ENCODE assay signal across 14 cellular contexts in the genomic region with DNA sequence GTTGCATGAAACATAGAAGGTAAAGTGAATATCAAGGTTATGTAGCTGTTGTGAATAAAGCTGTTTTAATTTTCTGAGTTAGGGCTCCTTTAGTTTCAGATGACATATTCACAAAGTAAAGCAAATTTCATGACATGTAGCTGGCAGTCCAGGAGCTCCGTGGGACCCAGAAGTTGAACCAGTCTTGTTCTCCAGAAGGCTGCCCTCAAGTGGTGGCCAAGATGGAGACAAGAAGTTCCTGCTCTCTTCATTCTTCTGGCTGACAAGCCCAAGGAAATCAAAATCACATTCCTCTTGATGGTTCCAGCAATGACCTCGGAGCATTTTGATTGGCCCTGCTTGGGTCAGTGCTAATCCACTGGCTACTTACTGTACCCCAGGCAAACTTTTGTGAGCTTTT.
DNase-seq lines count a peak whose midpoint lies in the region; ATAC-seq and TF ChIP-seq lines count a peak whose summit lies in the region.
"Had no signal": no experiment of that assay in that cellular context is flagged by ENCODE, and none has a peak within 500 bp of the region (broad histone marks: within the 10 kb centered on the region; RNA-seq: fewer than 3 reads in every experiment).

No MANE protein-coding gene starts in this region.

- H3K4me1 ChIP-seq in A673 (ENCODE audit: insufficient read depth, low read length, poor library complexity, severe bottlenecking) (no peaks in the 10 kb centered on the region), PC-3 (ENCODE audit: insufficient read depth, low read length) (0 out of 2 replicates have a peak, but pooled peaks cover 9% of the 10 kb centered on the region), ascending aorta (no peaks in the 10 kb centered on the region)
- H3K4me1 ChIP-seq: upper lobe of right lung had no signal

- H3K27ac ChIP-seq in A673 (ENCODE audit: low read depth, low read length, poor library complexity, severe bottlenecking) (no peak overlapping the region), PC-3 (ENCODE audit: low read length) (no peak overlapping the region), ascending aorta (no peak overlapping the region)
- H3K27ac ChIP-seq: KMS-11, upper lobe of right lung had no signal

- CTCF ChIA-PET in A673 (lab: Charles Lee) (interaction anchor here (0.6 kb wide), 1 partner anchor 61 kb away, joined by 4 read pairs; no protein-coding TSS in a partner anchor), PC-3 (lab: Charles Lee) (interaction anchor here (0.5 kb wide), 1 partner anchor 536 kb away, joined by 3 read pairs; no protein-coding TSS in a partner anchor)

- no TSS peak for BruUV-seq in A673 (replicated peaks; lab: Mats Ljungman, UMichigan)
- no TSS peak for BruUV-seq in PC-3 (replicated peaks; lab: Mats Ljungman, UMichigan)

- H3K36me3 ChIP-seq in A673 (ENCODE audit: insufficient read depth, low read length, poor library complexity, severe bottlenecking) (no peaks in the 10 kb centered on the region), PC-3 (ENCODE audit: low read depth, low read length) (no peaks in the 10 kb centered on the region), ascending aorta (no peaks in the 10 kb centered on the region)
- H3K36me3 ChIP-seq: upper lobe of right lung had no signal

- POLR2A ChIA-PET in A673 (lab: Charles Lee; ENCODE audit: low non-redundant PET) = no interaction called here
- POLR2A ChIA-PET in PC-3 (lab: Charles Lee; ENCODE audit: unreplicated experiment) = no interaction called here

- no peaks in the 10 kb centered on the region for H3K9me3 ChIP-seq in A673 (ENCODE audit: low read depth, low read length, poor library complexity, severe bottlenecking)
- H3K9me3 ChIP-seq in PC-3 (ENCODE audit: low read length) = no peaks in the 10 kb centered on the region
- H3K9me3 ChIP-seq in ascending aorta = no peaks in the 10 kb centered on the region
- H3K9me3 ChIP-seq: upper lobe of right lung had no signal

- peak; percentile 50 for ATAC-seq in GM18511 (IDR thresholded peaks at IDR 0.05; ENCODE audit: unreplicated experiment)
- ATAC-seq in PC-3 = peak; percentile 35; the same call in 1 of the 2 replicates
- ATAC-seq: activated T-helper 17 cell treated with anti-CD3 and anti-CD28 coated beads, Interleukin-2, amount 50 U/mL, for 72 hours; sciatic nerve; upper lobe of right lung had no signal

- H3K9me2 ChIP-seq in PC-3 (replicated peaks; ENCODE audit: low read length) = no peaks in the 10 kb centered on the region

- peak; percentile 64 for DNase-seq in A673 (ENCODE audit: low spot score)
- DNase-seq in PC-3 = peak; percentile 51
- DNase-seq in epithelial cell of proximal tubule (ENCODE audit: low read depth) = no peak
- no peak for DNase-seq in activated CD8-positive, alpha-beta memory T cell treated with anti-CD3 and anti-CD28 coated beads for 24 hours
- DNase-seq in NCI-H2081 (lab: John Stamatoyannopoulos, UW) = no peak
- no peak for DNase-seq in SIG-M5 treated with dmso at 0.1 percent for 504 hours (lab: John Stamatoyannopoulos, UW; ENCODE audit: unreplicated experiment)
- DNase-seq in ascending aorta (ENCODE audit: low spot score in 2 of 2) = no peak
- DNase-seq: cortex of kidney, glutamatergic neuron, upper lobe of right lung had no signal

- no peak overlapping the region for H2AFZ ChIP-seq in PC-3 (ENCODE audit: low read length)

- no peaks in the 10 kb centered on the region for H3F3A ChIP-seq in PC-3 (ENCODE audit: low read length, unreplicated experiment)

- no peaks in the 10 kb centered on the region for H4K20me1 ChIP-seq in PC-3 (ENCODE audit: low read length)

- intact Hi-C loops in A673 (cut with micrococcal nuclease; ENCODE audit: unreplicated experiment) (loop anchor here (5.0 kb wide), 1 partner anchor 879 kb away; no protein-coding TSS in a partner anchor), PC-3 (cut with micrococcal nuclease) (loop anchor here (5.0 kb wide), 1 partner anchor 219 kb away; a partner anchor contains a TSS), ascending aorta (cut with DNase I) (no loop called here)

- H3K79me2 ChIP-seq in PC-3 (ENCODE audit: low read length) = no peaks in the 10 kb centered on the region

- no peak overlapping the region for H3K4me2 ChIP-seq in PC-3 (ENCODE audit: low read length)
- H3K4me2 ChIP-seq: KMS-11 had no signal

- H3K4me3 ChIP-seq in A673 (ENCODE audit: low read depth, low read length, poor library complexity, severe bottlenecking) = no peak overlapping the region
- no peak overlapping the region for H3K4me3 ChIP-seq in PC-3 (ENCODE audit: low read length)
- H3K4me3 ChIP-seq in epithelial cell of proximal tubule (ENCODE audit: low read depth, low read length) = no peak overlapping the region
- H3K4me3 ChIP-seq in ascending aorta = no peak overlapping the region
- H3K4me3 ChIP-seq: upper lobe of right lung had no signal

- H3K27me3 ChIP-seq in A673 (replicated peaks; ENCODE audit: insufficient read depth, low read depth, low read length, poor library complexity) (no peaks in the 10 kb centered on the region), PC-3 (ENCODE audit: low read length) (no peaks in the 10 kb centered on the region), ascending aorta (no peaks in the 10 kb centered on the region)
- H3K27me3 ChIP-seq: upper lobe of right lung had no signal

- peak; percentile 57 for TF ChIP-seq CTCF in A673 (conservative IDR thresholded peaks at IDR 0.05; ENCODE audit: low read depth, low read length)
- peak; percentile 59 for TF ChIP-seq CTCF in PC-3 (conservative IDR thresholded peaks at IDR 0.05; ENCODE audit: low read depth, low read length)
- TF ChIP-seq CTCF in epithelial cell of proximal tubule (conservative IDR thresholded peaks at IDR 0.05; ENCODE audit: low read depth, low read length) = peak; percentile 53
- no peak for TF ChIP-seq CTCF in ascending aorta (IDR thresholded peaks at IDR 0.05)

- no peak overlapping the region for H3K9ac ChIP-seq in PC-3 (ENCODE audit: low read length)
- H3K9ac ChIP-seq: KMS-11 had no signal

Comparison
In these comparisons a context has a peak if more than half of its experiments do, and no peak if none do; other contexts are left out.
1. DNase-seq: peak in A673 (single experiment) and PC-3 (single experiment); none in epithelial cell of proximal tubule (single experiment), activated CD8-positive, alpha-beta memory T cell treated with anti-CD3 and anti-CD28 coated beads for 24 hours (single experiment), NCI-H2081 (0 of 2), SIG-M5 treated with dmso at 0.1 percent for 504 hours (single experiment) and ascending aorta (0 of 2).
2. CTCF ChIP-seq: peak in A673 (single experiment), PC-3 (single experiment) and epithelial cell of proximal tubule (single experiment); none in ascending aorta (0 of 3).